In genomic region chr21:44539991-44540666, GRCh38 we compare ENCODE assay signal across 1 cellular context.
TF ChIP-seq lines count a peak whose summit lies in the region.

Gene KRTAP10-1, minus strand, starts transcription at chr21:44540195. Its CDS starts 45 bp downstream, at chr21:44540150.

TF ChIP-seq in K562, 482 proteins besides CTCF, POLR2A, EP300 and RAD21:
- TF ChIP-seq CHD7 (IDR thresholded peaks at IDR 0.05; ENCODE audit: low read depth, low read length): no peak
- no peak for TF ChIP-seq SMARCC2 (IDR thresholded peaks at IDR 0.05; ENCODE audit: low read depth)
- TF ChIP-seq HMG20A (CRISPR knock-in tag; conservative IDR thresholded peaks at IDR 0.05): no peak
- TF ChIP-seq MBD2 (IDR thresholded peaks at IDR 0.05; ENCODE audit: borderline replicate concordance, low read depth): no peak
- TF ChIP-seq DNMT1 (IDR thresholded peaks at IDR 0.05): no peak
- no peak for TF ChIP-seq NFE2L1 (tag; IDR thresholded peaks at IDR 0.05; ENCODE audit: borderline replicate concordance, low read depth)
- TF ChIP-seq MEIS2 (IDR thresholded peaks at IDR 0.05; ENCODE audit: partially characterized antibody): peak; percentile 74
- TF ChIP-seq ZBTB49 (CRISPR knock-in tag; IDR thresholded peaks at IDR 0.05; ENCODE audit: borderline replicate concordance): no peak
- TF ChIP-seq, protein P1, sequence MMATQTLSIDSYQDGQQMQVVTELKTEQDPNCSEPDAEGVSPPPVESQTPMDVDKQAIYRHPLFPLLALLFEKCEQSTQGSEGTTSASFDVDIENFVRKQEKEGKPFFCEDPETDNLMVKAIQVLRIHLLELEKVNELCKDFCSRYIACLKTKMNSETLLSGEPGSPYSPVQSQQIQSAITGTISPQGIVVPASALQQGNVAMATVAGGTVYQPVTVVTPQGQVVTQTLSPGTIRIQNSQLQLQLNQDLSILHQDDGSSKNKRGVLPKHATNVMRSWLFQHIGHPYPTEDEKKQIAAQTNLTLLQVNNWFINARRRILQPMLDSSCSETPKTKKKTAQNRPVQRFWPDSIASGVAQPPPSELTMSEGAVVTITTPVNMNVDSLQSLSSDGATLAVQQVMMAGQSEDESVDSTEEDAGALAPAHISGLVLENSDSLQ (IDR thresholded peaks at IDR 0.05): peak; percentile 62
- TF ChIP-seq, protein P2, sequence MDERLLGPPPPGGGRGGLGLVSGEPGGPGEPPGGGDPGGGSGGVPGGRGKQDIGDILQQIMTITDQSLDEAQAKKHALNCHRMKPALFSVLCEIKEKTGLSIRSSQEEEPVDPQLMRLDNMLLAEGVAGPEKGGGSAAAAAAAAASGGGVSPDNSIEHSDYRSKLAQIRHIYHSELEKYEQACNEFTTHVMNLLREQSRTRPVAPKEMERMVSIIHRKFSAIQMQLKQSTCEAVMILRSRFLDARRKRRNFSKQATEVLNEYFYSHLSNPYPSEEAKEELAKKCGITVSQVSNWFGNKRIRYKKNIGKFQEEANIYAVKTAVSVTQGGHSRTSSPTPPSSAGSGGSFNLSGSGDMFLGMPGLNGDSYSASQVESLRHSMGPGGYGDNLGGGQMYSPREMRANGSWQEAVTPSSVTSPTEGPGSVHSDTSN (CRISPR knock-in tag; IDR thresholded peaks at IDR 0.05; ENCODE audit: low read depth): no peak
- TF ChIP-seq, protein P2 (tag; conservative IDR thresholded peaks at IDR 0.05; ENCODE audit: low read depth): peak; percentile 72
- TF ChIP-seq ZNF347 (CRISPR knock-in tag; IDR thresholded peaks at IDR 0.05; ENCODE audit: low read depth): no peak
- TF ChIP-seq CHD2 (IDR thresholded peaks at IDR 0.05; ENCODE audit: low read depth, low read length): no peak
- no peak for TF ChIP-seq GATAD2B (IDR thresholded peaks at IDR 0.05; ENCODE audit: borderline replicate concordance)
- TF ChIP-seq KAT7 (CRISPR knock-in tag; IDR thresholded peaks at IDR 0.05; ENCODE audit: borderline replicate concordance): no peak
- no peak for TF ChIP-seq EGR1 (conservative IDR thresholded peaks at IDR 0.05)
- TF ChIP-seq ZNF121 (CRISPR knock-in tag; conservative IDR thresholded peaks at IDR 0.05): no peak
- no peak for TF ChIP-seq SNIP1 (IDR thresholded peaks at IDR 0.05; ENCODE audit: low read depth)
- TF ChIP-seq SP2 (IDR thresholded peaks at IDR 0.05; ENCODE audit: extremely low read depth, low read depth, low read length, poor library complexity, severe bottlenecking): no peak
- TF ChIP-seq, protein P3, sequence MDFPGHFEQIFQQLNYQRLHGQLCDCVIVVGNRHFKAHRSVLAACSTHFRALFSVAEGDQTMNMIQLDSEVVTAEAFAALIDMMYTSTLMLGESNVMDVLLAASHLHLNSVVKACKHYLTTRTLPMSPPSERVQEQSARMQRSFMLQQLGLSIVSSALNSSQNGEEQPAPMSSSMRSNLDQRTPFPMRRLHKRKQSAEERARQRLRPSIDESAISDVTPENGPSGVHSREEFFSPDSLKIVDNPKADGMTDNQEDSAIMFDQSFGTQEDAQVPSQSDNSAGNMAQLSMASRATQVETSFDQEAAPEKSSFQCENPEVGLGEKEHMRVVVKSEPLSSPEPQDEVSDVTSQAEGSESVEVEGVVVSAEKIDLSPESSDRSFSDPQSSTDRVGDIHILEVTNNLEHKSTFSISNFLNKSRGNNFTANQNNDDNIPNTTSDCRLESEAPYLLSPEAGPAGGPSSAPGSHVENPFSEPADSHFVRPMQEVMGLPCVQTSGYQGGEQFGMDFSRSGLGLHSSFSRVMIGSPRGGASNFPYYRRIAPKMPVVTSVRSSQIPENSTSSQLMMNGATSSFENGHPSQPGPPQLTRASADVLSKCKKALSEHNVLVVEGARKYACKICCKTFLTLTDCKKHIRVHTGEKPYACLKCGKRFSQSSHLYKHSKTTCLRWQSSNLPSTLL (IDR thresholded peaks at IDR 0.05): no peak
- TF ChIP-seq, protein P4, sequence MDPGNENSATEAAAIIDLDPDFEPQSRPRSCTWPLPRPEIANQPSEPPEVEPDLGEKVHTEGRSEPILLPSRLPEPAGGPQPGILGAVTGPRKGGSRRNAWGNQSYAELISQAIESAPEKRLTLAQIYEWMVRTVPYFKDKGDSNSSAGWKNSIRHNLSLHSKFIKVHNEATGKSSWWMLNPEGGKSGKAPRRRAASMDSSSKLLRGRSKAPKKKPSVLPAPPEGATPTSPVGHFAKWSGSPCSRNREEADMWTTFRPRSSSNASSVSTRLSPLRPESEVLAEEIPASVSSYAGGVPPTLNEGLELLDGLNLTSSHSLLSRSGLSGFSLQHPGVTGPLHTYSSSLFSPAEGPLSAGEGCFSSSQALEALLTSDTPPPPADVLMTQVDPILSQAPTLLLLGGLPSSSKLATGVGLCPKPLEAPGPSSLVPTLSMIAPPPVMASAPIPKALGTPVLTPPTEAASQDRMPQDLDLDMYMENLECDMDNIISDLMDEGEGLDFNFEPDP (CRISPR knock-in tag; IDR thresholded peaks at IDR 0.05): no peak
- TF ChIP-seq ZNF274 (IDR thresholded peaks at IDR 0.05; ENCODE audit: borderline replicate concordance, low read depth, low read length): no peak
- no peak for TF ChIP-seq SP1 (CRISPR knock-in tag; IDR thresholded peaks at IDR 0.05)
- TF ChIP-seq NONO (IDR thresholded peaks at IDR 0.05; ENCODE audit: low read depth in 2 of 2, low read length in 1 of 2): no peak
